In genomic region chr5:115809946-115810345, GRCh38 we compare ENCODE assay signal across 19 cellular contexts.
"Had no signal": no experiment of that assay in that cellular context is flagged by ENCODE, and none has a peak within 500 bp of the region (broad histone marks: within the 10 kb centered on the region; RNA-seq: fewer than 3 reads in every experiment).

No MANE protein-coding gene starts in this region.

- H3K36me3 ChIP-seq: esophagus squamous epithelium, gastroesophageal sphincter, prostate gland, stomach had no signal

- H3K79me2 ChIP-seq: parathyroid adenoma had no signal

- FAIRE-seq: kidney had no signal

- H3K4me3 Mint-ChIP-seq: effector memory CD8-positive, alpha-beta T cell; naive B cell; nephron progenitor cell; stimulated activated memory B cell treated with anti-CD40 and anti-IgM and Interleukin-4, amounts not matched to agents 10 μg/mL and 1 μg/mL and 100 μg/mL, for 72 hours had no signal

- ATAC-seq: effector memory CD8-positive, alpha-beta T cell; gastroesophageal sphincter; left cardiac atrium; left ventricle myocardium superior; right lobe of liver; stimulated activated memory B cell treated with anti-CD40 and anti-IgM and Interleukin-4, amounts not matched to agents 10 μg/mL and 1 μg/mL and 100 μg/mL, for 72 hours had no signal

- H3K27ac ChIP-seq: esophagus squamous epithelium, gastroesophageal sphincter, parathyroid adenoma, prostate gland, right lobe of liver, stomach had no signal

- H3K36me3 Mint-ChIP-seq: naive B cell; stimulated activated memory B cell treated with anti-CD40 and anti-IgM and Interleukin-4, amounts not matched to agents 10 μg/mL and 1 μg/mL and 100 μg/mL, for 72 hours had no signal

- H3K27ac Mint-ChIP-seq: effector memory CD8-positive, alpha-beta T cell; naive B cell; nephron progenitor cell; stimulated activated memory B cell treated with anti-CD40 and anti-IgM and Interleukin-4, amounts not matched to agents 10 μg/mL and 1 μg/mL and 100 μg/mL, for 72 hours had no signal

- H3K9me3 ChIP-seq: esophagus squamous epithelium, gastroesophageal sphincter, prostate gland, right lobe of liver, stomach had no signal

- H2AFZ ChIP-seq: parathyroid adenoma had no signal

- DNase-seq: effector memory CD8-positive, alpha-beta T cell; esophagus squamous epithelium; foreskin fibroblast; glutamatergic neuron; kidney; left cardiac atrium; left ventricle myocardium superior; mesendoderm; naive B cell; nephron progenitor cell; right lobe of liver; stimulated activated CD4-positive, alpha-beta T cell treated with anti-CD3 and anti-CD28 coated beads, Interleukin-4, amount 100 ng/mL, for 1 hour; stimulated activated CD8-positive, alpha-beta memory T cell treated with anti-CD3 and anti-CD28 coated beads, Interleukin-4, amount 100 ng/mL, for 48 hours; stomach had no signal

- H3K9me3 Mint-ChIP-seq: effector memory CD8-positive, alpha-beta T cell; naive B cell; nephron progenitor cell; stimulated activated memory B cell treated with anti-CD40 and anti-IgM and Interleukin-4, amounts not matched to agents 10 μg/mL and 1 μg/mL and 100 μg/mL, for 72 hours had no signal

- H3K9ac ChIP-seq: parathyroid adenoma had no signal

- H3K27me3 ChIP-seq: right lobe of liver had no signal

- H3K4me1 ChIP-seq: esophagus squamous epithelium, gastroesophageal sphincter, parathyroid adenoma, prostate gland, stomach had no signal

- H3K4me3 ChIP-seq: esophagus squamous epithelium, gastroesophageal sphincter, lung, prostate gland, right lobe of liver, stomach had no signal
